21 cellular contexts compared by ENCODE assay signal in the genomic region with DNA sequence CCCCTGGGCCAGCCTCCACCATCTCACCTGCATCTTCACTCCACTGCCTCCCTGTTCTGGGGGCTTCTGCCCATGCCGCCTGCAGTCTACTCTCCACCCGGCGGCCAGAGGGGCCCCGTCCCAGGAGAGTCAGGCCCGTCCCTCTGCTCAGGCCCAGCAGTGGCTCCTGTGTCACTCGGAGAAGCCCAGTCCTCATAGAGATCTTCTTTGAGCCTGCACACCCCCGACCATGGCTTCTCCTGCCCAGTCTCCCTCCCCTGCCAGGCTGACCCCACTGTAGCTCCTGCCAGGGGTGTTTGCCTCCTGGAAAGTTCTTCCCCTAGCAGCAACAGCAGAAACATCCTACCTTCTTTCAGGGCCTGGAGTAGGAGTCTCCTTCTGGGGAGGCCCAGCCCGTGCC.
"Had no signal": no experiment of that assay in that cellular context is flagged by ENCODE, and none has a peak within 500 bp of the region (broad histone marks: within the 10 kb centered on the region; RNA-seq: fewer than 3 reads in every experiment).

No MANE protein-coding gene starts in this region.

- ATAC-seq: activated CD8-positive, alpha-beta T cell treated with anti-CD3 and anti-CD28 coated beads, Interleukin-2, amount 10 ng/mL, durations not matched to agents 7 days and 5 days; PC-3; T-helper 17 cell; WTC11 had no signal

- DNase-seq: activated CD4-positive, alpha-beta T cell treated with anti-CD3 and anti-CD28 coated beads for 48 hours; activated CD4-positive, alpha-beta T cell treated with anti-CD3 and anti-CD28 coated beads, Interleukin-2, amount 50 U/mL, for 4 hours; activated CD4-positive, CD25-positive, alpha-beta regulatory T cell treated with anti-CD3 and anti-CD28 coated beads, Interleukin-2, amount 50 U/mL, for 72 hours; activated CD8-positive, alpha-beta memory T cell treated with anti-CD3 and anti-CD28 coated beads, Interleukin-2, amount 50 U/mL, for 48 hours; activated CD8-positive, alpha-beta T cell treated with anti-CD3 and anti-CD28 coated beads, Interleukin-2, amount 10 ng/mL, durations not matched to agents 7 days and 5 days; activated naive CD4-positive, alpha-beta T cell; activated T-cell treated with anti-CD3 and anti-CD28 coated beads, Interleukin-2, amount 50 U/mL, for 1 hour; brain microvascular endothelial cell; NCI-H1092 treated with DMSO at 0.1 percent for 48 hours; NCI-H1417 treated with DMSO at 0.1 percent for 48 hours; NCI-H1694; NCI-H2029 treated with DMSO at 0.1 percent for 48 hours; NCI-H446; NCI-H524; PC-3; SHP77 treated with DMSO at 0.1 percent for 48 hours; T-helper 17 cell; T-helper 9 cell had no signal

- H3K9me3 Mint-ChIP-seq: activated naive CD4-positive, alpha-beta T cell treated with anti-CD3 and anti-CD28 coated beads, Interleukin-2, amount 50 U/mL, for 72 hours; WTC11 had no signal

- H3K27ac ChIP-seq: brain microvascular endothelial cell, cardiac muscle cell had no signal

- H3K36me3 ChIP-seq: brain microvascular endothelial cell, cardiac muscle cell had no signal

- H3K4me3 Mint-ChIP-seq: activated CD8-positive, alpha-beta T cell treated with anti-CD3 and anti-CD28 coated beads, Interleukin-2, amount 10 ng/mL, durations not matched to agents 7 days and 5 days; T-helper 17 cell; WTC11 had no signal

- H3K27me3 ChIP-seq: cardiac muscle cell had no signal

- H3K4me3 ChIP-seq: cardiac muscle cell had no signal

- H3K36me3 Mint-ChIP-seq: activated naive CD4-positive, alpha-beta T cell treated with anti-CD3 and anti-CD28 coated beads, Interleukin-2, amount 50 U/mL, for 72 hours; WTC11 had no signal

- H3K27ac Mint-ChIP-seq: activated CD8-positive, alpha-beta T cell treated with anti-CD3 and anti-CD28 coated beads, Interleukin-2, amount 10 ng/mL, durations not matched to agents 7 days and 5 days; T-helper 17 cell; WTC11 had no signal
